In the genomic region with DNA sequence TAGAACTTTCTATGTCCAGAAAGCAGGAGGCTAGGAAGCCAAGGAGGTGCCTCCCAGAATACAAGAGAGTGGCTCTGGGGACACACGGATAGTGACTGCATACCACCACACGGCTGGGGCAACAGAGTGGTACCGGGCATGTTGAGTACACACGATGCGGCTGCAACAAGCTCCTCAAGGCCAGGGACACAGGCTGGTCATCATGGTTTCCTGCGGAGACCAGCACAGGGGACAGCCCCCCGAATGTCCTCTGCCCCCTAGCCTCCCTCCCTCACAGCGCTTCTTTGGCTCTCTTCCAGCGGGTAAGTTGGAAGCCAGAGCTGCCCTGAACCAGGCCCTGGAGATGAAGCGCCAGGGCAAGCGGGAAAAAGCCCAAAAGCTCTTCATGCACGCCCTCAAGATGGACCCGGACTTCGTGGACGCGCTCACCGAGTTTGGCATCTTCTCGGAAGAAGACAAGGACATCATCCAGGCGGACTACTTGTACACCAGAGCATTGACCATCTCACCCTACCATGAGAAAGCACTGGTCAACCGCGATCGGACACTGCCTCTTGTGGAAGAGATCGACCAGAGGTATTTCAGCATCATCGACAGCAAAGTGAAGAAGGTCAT, we compare ENCODE assay signal across 15 cellular contexts.
"Had no signal": no experiment of that assay in that cellular context is flagged by ENCODE, and none has a peak within 500 bp of the region (broad histone marks: within the 10 kb centered on the region; RNA-seq: fewer than 3 reads in every experiment).

No MANE protein-coding gene starts in this region.

- H3K27me3 Mint-ChIP-seq: T-helper 17 cell, type B pancreatic cell had no signal

- DNase-seq: activated CD4-positive, alpha-beta T cell treated with anti-CD3 and anti-CD28 coated beads, Interleukin-2, amount 50 U/mL, for 1 hour; activated CD4-positive, CD25-positive, alpha-beta regulatory T cell; activated gamma-delta T cell treated with Interleukin-2 at 50 U/mL for 16 hours; activated T-cell treated with anti-CD3 and anti-CD28 coated beads, Interleukin-2, amount 50 U/mL, for 4 hours; adrenal gland; central memory CD4-positive, alpha-beta T cell; effector memory CD4-positive, alpha-beta T cell; hippocampal formation; left ventricle myocardium superior; mesenchymal stem cell; stimulated activated CD4-positive, alpha-beta T cell treated with anti-CD3 and anti-CD28 coated beads, Interleukin-15, amount 100 ng/mL, for 24 hours; stimulated activated CD4-positive, alpha-beta T cell treated with anti-CD3 and anti-CD28 coated beads, Interleukin-4, amount 100 ng/mL, for 24 hours; T-helper 17 cell had no signal

- ATAC-seq: activated T-cell treated with anti-CD3 and anti-CD28 coated beads, Interleukin-2, amount 50 U/mL, for 4 hours; left ventricle myocardium superior; T-helper 17 cell had no signal

- H3K9me3 Mint-ChIP-seq: activated T-cell treated with anti-CD3 and anti-CD28 coated beads, Interleukin-2, amount 50 U/mL, for 4 hours; neural progenitor cell; type B pancreatic cell had no signal

- H3K4me3 Mint-ChIP-seq: T-helper 17 cell, type B pancreatic cell had no signal

- H3K27ac Mint-ChIP-seq: neural progenitor cell, type B pancreatic cell had no signal
